Comparison of ENCODE assay signal across 25 cellular contexts in genomic region chr1:160413716-160414115, GRCh38. TPM values are rescaled to one million over a fixed set of nuclear protein-coding genes. Genes with fewer than 3 reads are reported as not detected.
"Had no signal": no experiment of that assay in that cellular context is flagged by ENCODE, and none has a peak within 500 bp of the region (broad histone marks: within the 10 kb centered on the region; RNA-seq: fewer than 3 reads in every experiment).

No MANE protein-coding gene starts in this region.

- H3K36me3 Mint-ChIP-seq: activated naive CD8-positive, alpha-beta T cell treated with anti-CD3 and anti-CD28 coated beads for 36 hours had no signal

- H3K4me3 Mint-ChIP-seq: activated CD4-positive, alpha-beta memory T cell treated with anti-CD3 and anti-CD28 coated beads, Interleukin-2, amount 10 ng/mL, durations not matched to agents 7 days and 5 days; activated naive CD8-positive, alpha-beta T cell treated with anti-CD3 and anti-CD28 coated beads for 36 hours; activated T-helper 17 cell treated with anti-CD3 and anti-CD28 coated beads, Interleukin-2, amount 50 U/mL, for 72 hours; T-helper 2 cell treated with Interferon-gamma antibody and Interleukin-4, amounts not matched to agents 5 μg/mL and 100 μg/mL, for 36 hours had no signal

- ATAC-seq: activated T-helper 17 cell treated with anti-CD3 and anti-CD28 coated beads, Interleukin-2, amount 50 U/mL, for 72 hours; psoas muscle; right lobe of liver had no signal

- H3K27ac Mint-ChIP-seq: activated CD4-positive, alpha-beta memory T cell treated with anti-CD3 and anti-CD28 coated beads, Interleukin-2, amount 10 ng/mL, durations not matched to agents 7 days and 5 days; activated naive CD8-positive, alpha-beta T cell treated with anti-CD3 and anti-CD28 coated beads for 36 hours; activated T-helper 17 cell treated with anti-CD3 and anti-CD28 coated beads, Interleukin-2, amount 50 U/mL, for 72 hours; T-helper 2 cell treated with Interferon-gamma antibody and Interleukin-4, amounts not matched to agents 5 μg/mL and 100 μg/mL, for 36 hours had no signal

- H3K4me3 ChIP-seq: esophagus squamous epithelium, left ventricle myocardium inferior, psoas muscle, right lobe of liver, stomach, testis, upper lobe of left lung had no signal

- H3K4me1 Mint-ChIP-seq: activated CD4-positive, alpha-beta memory T cell treated with anti-CD3 and anti-CD28 coated beads, Interleukin-2, amount 10 ng/mL, durations not matched to agents 7 days and 5 days; activated naive CD8-positive, alpha-beta T cell treated with anti-CD3 and anti-CD28 coated beads for 36 hours; activated T-helper 17 cell treated with anti-CD3 and anti-CD28 coated beads, Interleukin-2, amount 50 U/mL, for 72 hours had no signal

- H3K27me3 ChIP-seq: esophagus squamous epithelium, right lobe of liver, stomach, testis, upper lobe of left lung had no signal

- H3K27me3 Mint-ChIP-seq: activated T-helper 17 cell treated with anti-CD3 and anti-CD28 coated beads, Interleukin-2, amount 50 U/mL, for 72 hours had no signal

- H3K36me3 ChIP-seq: left ventricle myocardium inferior, right lobe of liver had no signal

- H3K9me3 Mint-ChIP-seq: activated CD4-positive, alpha-beta memory T cell treated with anti-CD3 and anti-CD28 coated beads, Interleukin-2, amount 10 ng/mL, durations not matched to agents 7 days and 5 days; activated naive CD8-positive, alpha-beta T cell treated with anti-CD3 and anti-CD28 coated beads for 36 hours; activated T-helper 17 cell treated with anti-CD3 and anti-CD28 coated beads, Interleukin-2, amount 50 U/mL, for 72 hours; T-helper 2 cell treated with Interferon-gamma antibody and Interleukin-4, amounts not matched to agents 5 μg/mL and 100 μg/mL, for 36 hours had no signal

- DNase-seq: activated CD4-positive, alpha-beta memory T cell treated with anti-CD3 and anti-CD28 coated beads, Interleukin-2, amount 10 ng/mL, durations not matched to agents 7 days and 5 days; activated CD4-positive, alpha-beta T cell treated with anti-CD3 and anti-CD28 coated beads for 48 hours; activated CD4-positive, CD25-positive, alpha-beta regulatory T cell; activated naive CD4-positive, alpha-beta T cell; activated naive CD8-positive, alpha-beta T cell treated with anti-CD3 and anti-CD28 coated beads for 36 hours; activated T-cell treated with anti-CD3 and anti-CD28 coated beads, Interleukin-2, amount 50 U/mL, for 1 hour; amniotic stem cell; central memory CD4-positive, alpha-beta T cell; cortex of kidney; effector CD8-positive, alpha-beta T cell; esophagus squamous epithelium; kidney; left ventricle myocardium inferior; mammary epithelial cell; psoas muscle; right lobe of liver; small intestine; stimulated activated CD4-positive, alpha-beta T cell treated with anti-CD3 and anti-CD28 coated beads, Interleukin-15, amount 100 ng/mL, for 24 hours; stimulated activated CD4-positive, alpha-beta T cell treated with anti-CD3 and anti-CD28 coated beads, Interleukin-2, amount 100 ng/mL, for 48 hours; stomach; testis; upper lobe of left lung had no signal

RNA-seq across cellular contexts. Expression of gene VANGL2, which starts 13.4 kb away (rescaled TPM):
- total RNA-seq: activated CD4-positive, alpha-beta memory T cell treated with anti-CD3 and anti-CD28 coated beads, Interleukin-2, amount 10 ng/mL, durations not matched to agents 7 days and 5 days; activated T-helper 17 cell treated with anti-CD3 and anti-CD28 coated beads, Interleukin-2, amount 50 U/mL, for 72 hours had no signal

RNA-seq across cellular contexts. Expression of gene NHLH1, which starts 46.8 kb away (rescaled TPM):
- total RNA-seq: glomerular endothelial cell, left ventricle myocardium inferior, mammary epithelial cell, stomach had no signal
